10 cellular contexts compared by ENCODE assay signal in the genomic region with DNA sequence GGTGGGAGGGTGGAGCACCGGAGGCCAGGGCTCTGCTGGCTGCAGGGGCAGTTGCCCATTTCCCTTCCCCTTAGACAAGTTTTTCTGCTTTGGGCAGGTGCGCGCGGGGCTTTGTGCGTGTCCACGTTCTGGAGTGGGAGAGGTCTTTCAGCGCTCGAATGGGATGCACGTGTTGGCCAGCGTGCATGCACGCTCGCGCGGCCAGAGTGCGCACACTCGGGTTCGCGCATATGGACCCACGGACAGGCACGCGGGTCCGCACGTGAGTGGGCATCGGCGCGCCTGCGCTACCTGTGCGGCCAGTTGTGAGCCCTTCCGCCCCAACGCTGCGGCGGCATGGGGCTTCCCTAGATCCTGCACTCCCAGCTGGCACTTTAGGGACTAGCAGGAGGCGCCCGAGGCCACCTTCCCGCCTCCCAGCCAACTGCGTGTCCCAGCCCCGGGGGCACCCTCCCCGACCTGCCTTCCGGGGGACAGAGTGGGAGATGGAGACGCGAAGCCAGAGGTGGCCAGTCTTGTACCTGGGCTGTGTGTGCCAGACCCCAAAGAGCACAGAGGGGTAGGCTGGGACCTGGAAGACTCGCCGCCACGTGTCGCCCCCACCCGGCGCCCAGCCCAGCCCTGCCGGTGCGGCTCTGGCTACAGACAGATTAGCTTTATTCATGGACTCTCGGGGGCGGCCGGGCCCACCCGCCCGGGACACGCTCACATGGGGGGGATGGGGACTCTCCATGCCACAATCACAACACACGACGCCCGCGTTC. TPM values are rescaled to one million over a fixed set of nuclear protein-coding genes. Genes with fewer than 3 reads are reported as not detected.
A peak's percentile ranks its signal among the peaks of the same experiment; 100 is the strongest.
DNase-seq lines count a peak whose midpoint lies in the region; ATAC-seq and TF ChIP-seq lines count a peak whose summit lies in the region.
"Had no signal": no experiment of that assay in that cellular context is flagged by ENCODE, and none has a peak within 500 bp of the region (broad histone marks: within the 10 kb centered on the region; RNA-seq: fewer than 3 reads in every experiment).

No MANE protein-coding gene starts in this region.

- no peak overlapping the region for H3K4me2 ChIP-seq in DOHH2 (ENCODE audit: low read length)

- no peaks in the 10 kb centered on the region for H3K36me3 ChIP-seq in A673 (ENCODE audit: insufficient read depth, low read length, poor library complexity, severe bottlenecking)
- H3K36me3 ChIP-seq in DOHH2 (ENCODE audit: control insufficient read depth, low read length): no peaks in the 10 kb centered on the region

- POLR2A ChIA-PET in A673 (lab: Charles Lee; ENCODE audit: low non-redundant PET): no interaction called here
- POLR2A ChIA-PET in activated naive CD8-positive, alpha-beta T cell treated with anti-CD3 and anti-CD28 coated beads, Interleukin-2, amount 10 ng/mL, durations not matched to agents 7 days and 5 days (lab: Charles Lee): no interaction called here

- H3K4me3 ChIP-seq in A673 (ENCODE audit: low read depth, low read length, poor library complexity, severe bottlenecking) (peak overlapping the region; percentile 25), DOHH2 (ENCODE audit: low read length) (no peak overlapping the region)

- H3K27ac Mint-ChIP-seq in activated naive CD8-positive, alpha-beta T cell treated with anti-CD3 and anti-CD28 coated beads, Interleukin-2, amount 10 ng/mL, durations not matched to agents 7 days and 5 days: no peak overlapping the region
- no peak overlapping the region for H3K27ac Mint-ChIP-seq in naive B cell

- no peak for ATAC-seq in activated naive CD8-positive, alpha-beta T cell treated with anti-CD3 and anti-CD28 coated beads, Interleukin-2, amount 10 ng/mL, durations not matched to agents 7 days and 5 days (ENCODE audit: low read depth)
- ATAC-seq in naive B cell (ENCODE audit: low read depth in 2 of 2): no peak
- no peak for ATAC-seq in GM18861 (IDR thresholded peaks at IDR 0.05; ENCODE audit: unreplicated experiment)

- H3K9me3 ChIP-seq in A673 (ENCODE audit: low read depth, low read length, poor library complexity, severe bottlenecking) (no peaks in the 10 kb centered on the region), DOHH2 (ENCODE audit: control insufficient read depth, insufficient read depth, low read length) (no peaks in the 10 kb centered on the region)

- peaks cover 74% of the 10 kb centered on the region for H3K27me3 Mint-ChIP-seq in activated naive CD8-positive, alpha-beta T cell treated with anti-CD3 and anti-CD28 coated beads, Interleukin-2, amount 10 ng/mL, durations not matched to agents 7 days and 5 days
- H3K27me3 Mint-ChIP-seq in naive B cell: peaks cover 59 to 79% (median 74%) of the 10 kb centered on the region in 3 donors

- peak overlapping the region; percentile 83 for H3K4me3 Mint-ChIP-seq in activated naive CD8-positive, alpha-beta T cell treated with anti-CD3 and anti-CD28 coated beads, Interleukin-2, amount 10 ng/mL, durations not matched to agents 7 days and 5 days
- peak overlapping the region; percentile 37 to 88 (median 73) for H3K4me3 Mint-ChIP-seq in naive B cell

- H3K27me3 ChIP-seq in A673 (replicated peaks; ENCODE audit: insufficient read depth, low read depth, low read length, poor library complexity) (peaks cover 21% of the 10 kb centered on the region), DOHH2 (ENCODE audit: control insufficient read depth, low read length) (peaks cover 21% of the 10 kb centered on the region)

- peaks cover 2% of the 10 kb centered on the region for H3K36me3 Mint-ChIP-seq in activated naive CD8-positive, alpha-beta T cell treated with anti-CD3 and anti-CD28 coated beads, Interleukin-2, amount 10 ng/mL, durations not matched to agents 7 days and 5 days
- no peaks in the 10 kb centered on the region for H3K36me3 Mint-ChIP-seq in naive B cell

- H3F3A ChIP-seq in DOHH2 (ENCODE audit: control insufficient read depth, insufficient read depth): no peaks in the 10 kb centered on the region

- peaks cover 4% of the 10 kb centered on the region for H3K4me1 ChIP-seq in A673 (ENCODE audit: insufficient read depth, low read length, poor library complexity, severe bottlenecking)
- no peaks in the 10 kb centered on the region for H3K4me1 ChIP-seq in DOHH2 (ENCODE audit: control insufficient read depth, low read length)

- H4K20me1 ChIP-seq in DOHH2 (ENCODE audit: control insufficient read depth, insufficient read depth, low read depth, low read length): no peaks in the 10 kb centered on the region

- H3K79me2 ChIP-seq in DOHH2 (ENCODE audit: control insufficient read depth, low read length): no peaks in the 10 kb centered on the region

- H3K9me2 ChIP-seq in DOHH2 (replicated peaks; ENCODE audit: control insufficient read depth, low read length): no peaks in the 10 kb centered on the region

- no TSS peak for BruUV-seq in A673 (replicated peaks; lab: Mats Ljungman, UMichigan)

- TF ChIP-seq CTCF in A673 (conservative IDR thresholded peaks at IDR 0.05; ENCODE audit: low read depth, low read length): no peak
- TF ChIP-seq CTCF in DOHH2 (IDR thresholded peaks at IDR 0.05; ENCODE audit: low read depth, low read length, poor library complexity, severe bottlenecking): peak; percentile 37

- intact Hi-C loops in A673 (cut with micrococcal nuclease; ENCODE audit: unreplicated experiment): loop anchor here (5.0 kb wide), 2 partner anchors 47 to 202 kb away; a partner anchor contains a TSS

- DNase-seq in A673 (ENCODE audit: low spot score) (no peak), naive B cell (no peak), NCI-H2227 treated with DMSO at 0.1 percent for 48 hours (lab: John Stamatoyannopoulos, UW) (no peak), HT-29 (ENCODE audit: low spot score) (no peak)
- no peak for DNase-seq in activated naive CD8-positive, alpha-beta T cell treated with anti-CD3 and anti-CD28 coated beads, Interleukin-2, amount 10 ng/mL, durations not matched to agents 7 days and 5 days
- no peak for DNase-seq in stimulated activated CD4-positive, alpha-beta T cell treated with anti-CD3 and anti-CD28 coated beads, Interleukin-12 subunit alpha, Interleukin-12 subunit beta, amount 100 ng/mL, for 4 hours

- no peaks in the 10 kb centered on the region for H3K9me3 Mint-ChIP-seq in activated naive CD8-positive, alpha-beta T cell treated with anti-CD3 and anti-CD28 coated beads, Interleukin-2, amount 10 ng/mL, durations not matched to agents 7 days and 5 days
- H3K9me3 Mint-ChIP-seq in naive B cell: peaks cover 0 to 4% (median 0%) of the 10 kb centered on the region in 7 donors

- H3K27ac ChIP-seq in A673 (ENCODE audit: low read depth, low read length, poor library complexity, severe bottlenecking): no peak overlapping the region
- no peak overlapping the region for H3K27ac ChIP-seq in DOHH2 (ENCODE audit: low read depth, low read length)

- H3K4me1 Mint-ChIP-seq in activated naive CD8-positive, alpha-beta T cell treated with anti-CD3 and anti-CD28 coated beads, Interleukin-2, amount 10 ng/mL, durations not matched to agents 7 days and 5 days: peaks cover 7% of the 10 kb centered on the region
- peaks cover 13 to 19% (median 16%) of the 10 kb centered on the region in 3 donors for H3K4me1 Mint-ChIP-seq in naive B cell

- CTCF ChIA-PET in A673 (lab: Charles Lee): no interaction called here

RNA-seq across cellular contexts. Expression of a gene that starts 9.8 kb away (rescaled TPM):
- total RNA-seq in A673 (2021): 16.7 and 18.9 TPM in 2 replicates
- total RNA-seq in activated naive CD8-positive, alpha-beta T cell treated with anti-CD3 and anti-CD28 coated beads, Interleukin-2, amount 10 ng/mL, durations not matched to agents 7 days and 5 days: 1 to 10 TPM; 1.5 to 1.6 TPM
- polyA plus RNA-seq in naive B cell (ENCODE audit: low read depth in 6 of 6): under 1 TPM in 5 of 6 donors, not detected in 1; 0.08 to 0.65 (median 0.16) TPM
- 4.3 and 5.6 TPM in 2 replicates for total RNA-seq in HT-29 (2014; rRNA removed; shearing (Covaris generic))

RNA-seq across cellular contexts. Expression of a gene that starts 10.6 kb away (rescaled TPM):
- not detected in 2 replicates for total RNA-seq in A673 (2021)
- under 1 TPM in 1 of 2 experiments, not detected in 1; 0.28 TPM for total RNA-seq in activated naive CD8-positive, alpha-beta T cell treated with anti-CD3 and anti-CD28 coated beads, Interleukin-2, amount 10 ng/mL, durations not matched to agents 7 days and 5 days
- polyA plus RNA-seq in naive B cell (ENCODE audit: low read depth in 6 of 6): 1 to 10 TPM in 3 of 6 donors, under 1 TPM in 2, not detected in 1; 0.34 to 1.1 (median 1.0) TPM
- total RNA-seq in HT-29 (2014; rRNA removed; shearing (Covaris generic)): not detected in 2 replicates
- total RNA-seq: left colon, renal cortical epithelial cell had no signal

RNA-seq across cellular contexts. Expression of a gene that starts 10.7 kb away (rescaled TPM):
- total RNA-seq in A673 (2021): not detected in 2 replicates
- not detected for total RNA-seq in activated naive CD8-positive, alpha-beta T cell treated with anti-CD3 and anti-CD28 coated beads, Interleukin-2, amount 10 ng/mL, durations not matched to agents 7 days and 5 days
- not detected for polyA plus RNA-seq in naive B cell (ENCODE audit: low read depth in 6 of 6)
- total RNA-seq in HT-29 (2014; rRNA removed; shearing (Covaris generic)): not detected in 2 replicates
- total RNA-seq: left colon, renal cortical epithelial cell had no signal

RNA-seq across cellular contexts. Expression of a gene that starts 27.5 kb away (rescaled TPM):
- 23.3 and 27.8 TPM in 2 replicates for total RNA-seq in A673 (2021)
- 10 to 100 TPM; 39.6 to 40.7 TPM for total RNA-seq in activated naive CD8-positive, alpha-beta T cell treated with anti-CD3 and anti-CD28 coated beads, Interleukin-2, amount 10 ng/mL, durations not matched to agents 7 days and 5 days
- polyA plus RNA-seq in naive B cell (ENCODE audit: low read depth in 6 of 6): 10 to 100 TPM; 11.9 to 22.8 (median 18.5) TPM
- total RNA-seq in HT-29 (2014; rRNA removed; shearing (Covaris generic)): 25.6 and 34.2 TPM in 2 replicates
